In the genomic region with DNA sequence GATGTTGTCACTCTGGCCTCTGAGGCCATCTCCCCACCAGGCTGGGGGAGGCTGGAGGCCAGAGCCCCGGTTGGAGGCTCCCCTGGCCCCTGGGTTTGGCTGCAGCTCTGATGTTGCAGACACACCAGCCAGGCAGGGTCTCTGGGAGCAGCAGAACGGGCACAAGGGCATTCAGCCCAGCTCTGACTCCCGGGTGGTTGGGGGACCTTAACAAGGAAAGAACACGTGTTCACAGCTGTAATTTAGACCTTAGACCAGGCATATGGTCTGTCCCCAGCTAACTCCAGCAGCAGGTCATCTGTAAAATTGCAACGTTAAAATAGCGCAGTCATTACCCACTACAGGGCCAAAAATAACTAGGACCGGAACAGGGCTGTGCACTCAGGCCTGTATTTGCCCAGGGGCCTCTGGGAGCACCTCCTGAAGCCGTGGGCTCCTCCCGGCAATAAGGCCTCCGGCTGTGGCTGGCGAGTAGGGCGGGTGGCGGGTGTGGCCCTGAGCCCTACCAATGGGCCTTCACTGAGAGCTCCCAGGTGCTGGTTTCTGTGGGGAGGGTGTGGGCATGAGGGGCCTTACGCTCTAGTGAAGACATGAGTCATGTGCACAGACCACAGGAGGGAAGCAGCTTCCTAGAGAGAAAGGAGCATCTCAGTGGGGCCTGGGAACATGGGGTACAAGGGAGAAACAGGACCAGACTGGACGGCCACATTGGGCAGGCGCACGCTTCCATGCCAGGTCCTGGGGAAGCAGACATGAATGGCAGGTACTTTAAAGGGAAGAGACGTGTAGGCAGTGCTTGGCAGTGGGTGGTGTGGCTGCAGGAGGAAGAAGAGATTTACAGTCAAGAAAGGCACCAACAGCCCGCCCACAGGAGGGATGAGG, we compare ENCODE assay signal across 1 cellular context.
TF ChIP-seq lines count a peak whose summit lies in the region.

No MANE protein-coding gene starts in this region.

TF ChIP-seq in H1, 55 proteins besides CTCF, POLR2A, EP300 and RAD21:
- TF ChIP-seq PHF8 (conservative IDR thresholded peaks at IDR 0.05; ENCODE audit: low read depth, low read length) (no peak), TCF12 (IDR thresholded peaks at IDR 0.05; ENCODE audit: low read depth, low read length) (no peak), TBP (IDR thresholded peaks at IDR 0.05; ENCODE audit: low read depth, low read length) (no peak)
